Comparison of ENCODE assay signal across 1 cellular context in the genomic region with DNA sequence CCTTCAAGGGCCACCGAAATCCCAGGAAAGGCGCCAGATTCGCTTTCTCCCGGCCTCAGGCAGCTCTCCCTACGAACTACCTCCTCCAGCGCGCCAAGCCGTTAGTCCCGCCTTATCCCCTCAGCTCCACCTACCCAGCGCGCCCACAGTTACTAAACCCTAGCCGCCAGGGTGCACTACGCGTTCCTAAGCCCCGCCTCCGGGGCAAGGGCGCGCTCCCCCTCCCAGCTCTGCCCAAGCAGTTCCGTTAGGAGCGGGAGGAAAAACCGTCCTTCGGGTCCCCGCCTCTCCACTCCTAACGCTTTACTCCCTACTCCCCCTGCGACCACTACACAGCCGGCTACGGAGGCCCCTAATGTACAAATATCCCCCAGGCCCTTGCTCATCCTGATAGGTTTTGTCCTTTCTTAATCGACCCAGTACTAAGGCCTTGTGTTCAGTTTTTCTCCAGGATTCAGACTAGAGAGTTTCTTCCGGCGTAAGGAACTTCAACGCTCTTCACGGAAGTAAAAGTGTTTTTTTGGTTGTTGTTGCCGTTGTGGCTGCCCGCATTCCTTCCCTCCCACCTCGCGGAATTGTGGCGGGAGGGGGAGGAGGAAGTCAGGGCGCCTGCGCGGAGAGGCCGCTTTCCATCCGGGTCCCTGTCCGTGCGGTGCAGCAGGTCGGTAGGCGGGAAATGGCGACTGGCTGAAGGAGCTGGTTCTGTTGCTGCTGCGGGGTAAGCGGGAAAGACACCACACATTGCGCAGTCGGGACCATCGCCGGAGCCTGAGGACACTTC.
TF ChIP-seq lines count a peak whose summit lies in the region.

A gene (plus strand): TSS at position 655 of the 781 bp plus-strand sequence. CDS start 31,386 bp downstream, outside the sequence.

TF ChIP-seq in HEK293, 187 proteins besides CTCF, POLR2A, EP300 and RAD21 (continued from another document and continues in another):
- TF ChIP-seq, protein P1, sequence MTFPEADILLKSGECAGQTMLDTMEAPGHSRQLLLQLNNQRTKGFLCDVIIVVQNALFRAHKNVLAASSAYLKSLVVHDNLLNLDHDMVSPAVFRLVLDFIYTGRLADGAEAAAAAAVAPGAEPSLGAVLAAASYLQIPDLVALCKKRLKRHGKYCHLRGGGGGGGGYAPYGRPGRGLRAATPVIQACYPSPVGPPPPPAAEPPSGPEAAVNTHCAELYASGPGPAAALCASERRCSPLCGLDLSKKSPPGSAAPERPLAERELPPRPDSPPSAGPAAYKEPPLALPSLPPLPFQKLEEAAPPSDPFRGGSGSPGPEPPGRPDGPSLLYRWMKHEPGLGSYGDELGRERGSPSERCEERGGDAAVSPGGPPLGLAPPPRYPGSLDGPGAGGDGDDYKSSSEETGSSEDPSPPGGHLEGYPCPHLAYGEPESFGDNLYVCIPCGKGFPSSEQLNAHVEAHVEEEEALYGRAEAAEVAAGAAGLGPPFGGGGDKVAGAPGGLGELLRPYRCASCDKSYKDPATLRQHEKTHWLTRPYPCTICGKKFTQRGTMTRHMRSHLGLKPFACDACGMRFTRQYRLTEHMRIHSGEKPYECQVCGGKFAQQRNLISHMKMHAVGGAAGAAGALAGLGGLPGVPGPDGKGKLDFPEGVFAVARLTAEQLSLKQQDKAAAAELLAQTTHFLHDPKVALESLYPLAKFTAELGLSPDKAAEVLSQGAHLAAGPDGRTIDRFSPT (tag by site-specific recombination; IDR thresholded peaks at IDR 0.05): peak; percentile 91
- TF ChIP-seq ZFHX2 (tag by site-specific recombination; conservative IDR thresholded peaks at IDR 0.05) (peak; percentile 65), ZNF76 (tag by site-specific recombination; IDR thresholded peaks at IDR 0.05; ENCODE audit: borderline replicate concordance, low read depth) (peak; percentile 90), BCL11A (tag by site-specific recombination; IDR thresholded peaks at IDR 0.05; ENCODE audit: low read depth) (no peak), ZNF48 (tag by site-specific recombination; IDR thresholded peaks at IDR 0.05) (no peak), ZNF112 (tag by site-specific recombination; IDR thresholded peaks at IDR 0.05) (no peak), ZNF274 (IDR thresholded peaks at IDR 0.05; ENCODE audit: low read length) (no peak), ZNF274 (tag by site-specific recombination; IDR thresholded peaks at IDR 0.05; ENCODE audit: borderline replicate concordance) (no peak), ZNF629 (tag by site-specific recombination; IDR thresholded peaks at IDR 0.05) (peak; percentile 7), KLF10 (tag by site-specific recombination; IDR thresholded peaks at IDR 0.05) (no peak), TCF7L2 (IDR thresholded peaks at IDR 0.05; ENCODE audit: borderline replicate concordance, low read depth, low read length) (no peak), ZNF585B (tag by site-specific recombination; IDR thresholded peaks at IDR 0.05) (no peak), ZNF121 (tag by site-specific recombination; IDR thresholded peaks at IDR 0.05) (no peak), ZBTB48 (tag by site-specific recombination; IDR thresholded peaks at IDR 0.05) (peak; percentile 81; the same call in 1 of the 2 replicates), ZNF341 (tag by site-specific recombination; IDR thresholded peaks at IDR 0.05; ENCODE audit: low read depth) (peak; percentile 93), ZNF510 (tag by site-specific recombination; IDR thresholded peaks at IDR 0.05; ENCODE audit: insufficient replicate concordance) (no peak), ZNF776 (tag by site-specific recombination; IDR thresholded peaks at IDR 0.05; ENCODE audit: borderline replicate concordance) (no peak), ZNF404 (tag by site-specific recombination; IDR thresholded peaks at IDR 0.05) (no peak), ZNF354C (tag by site-specific recombination; IDR thresholded peaks at IDR 0.05; ENCODE audit: borderline replicate concordance, low read depth) (no peak), ZNF16 (tag by site-specific recombination; IDR thresholded peaks at IDR 0.05; ENCODE audit: low read depth) (no peak), ZNF701 (tag by site-specific recombination; IDR thresholded peaks at IDR 0.05) (no peak), ZBTB8A (tag by site-specific recombination; IDR thresholded peaks at IDR 0.05) (peak; percentile 92), EGR2 (tag by site-specific recombination; IDR thresholded peaks at IDR 0.05; ENCODE audit: low read depth) (peak; percentile 74), ZNF544 (tag by site-specific recombination; IDR thresholded peaks at IDR 0.05) (no peak), ZNF707 (tag by site-specific recombination; IDR thresholded peaks at IDR 0.05) (no peak), WT1 (tag by site-specific recombination; IDR thresholded peaks at IDR 0.05) (peak; percentile 70), ZNF558 (tag by site-specific recombination; IDR thresholded peaks at IDR 0.05) (no peak), ZNF350 (tag by site-specific recombination; IDR thresholded peaks at IDR 0.05) (no peak), OSR2 (tag by site-specific recombination; IDR thresholded peaks at IDR 0.05) (no peak), ZNF549 (tag by site-specific recombination; IDR thresholded peaks at IDR 0.05) (no peak), ZNF311 (tag by site-specific recombination; IDR thresholded peaks at IDR 0.05; ENCODE audit: borderline replicate concordance) (no peak), SCRT1 (tag by site-specific recombination; IDR thresholded peaks at IDR 0.05; ENCODE audit: borderline replicate concordance) (peak; percentile 87), ZBTB20 (tag by site-specific recombination; IDR thresholded peaks at IDR 0.05) (no peak; the same call in 1 of the 2 replicates), ZNF433 (tag by site-specific recombination; IDR thresholded peaks at IDR 0.05; ENCODE audit: low read depth) (no peak), KLF16 (tag by site-specific recombination; IDR thresholded peaks at IDR 0.05) (no peak), ZSCAN16 (tag by site-specific recombination; IDR thresholded peaks at IDR 0.05) (no peak), ZNF184 (tag by site-specific recombination; IDR thresholded peaks at IDR 0.05) (no peak), ZIC2 (tag by site-specific recombination; IDR thresholded peaks at IDR 0.05) (no peak), ZNF248 (tag by site-specific recombination; IDR thresholded peaks at IDR 0.05) (no peak), ZNF221 (tag by site-specific recombination; IDR thresholded peaks at IDR 0.05; ENCODE audit: borderline replicate concordance) (no peak), ZSCAN23 (tag by site-specific recombination; IDR thresholded peaks at IDR 0.05) (no peak), ZNF155 (tag by site-specific recombination; IDR thresholded peaks at IDR 0.05) (no peak), ZFP3 (tag by site-specific recombination; IDR thresholded peaks at IDR 0.05; ENCODE audit: low read depth) (no peak), ZNF140 (tag by site-specific recombination; IDR thresholded peaks at IDR 0.05) (no peak), ZNF600 (tag by site-specific recombination; IDR thresholded peaks at IDR 0.05) (0 out of 2 replicates have a peak, but pooled peaks have one; percentile 54), ZNF768 (tag by site-specific recombination; IDR thresholded peaks at IDR 0.05) (no peak)
- TF ChIP-seq, protein P2, sequence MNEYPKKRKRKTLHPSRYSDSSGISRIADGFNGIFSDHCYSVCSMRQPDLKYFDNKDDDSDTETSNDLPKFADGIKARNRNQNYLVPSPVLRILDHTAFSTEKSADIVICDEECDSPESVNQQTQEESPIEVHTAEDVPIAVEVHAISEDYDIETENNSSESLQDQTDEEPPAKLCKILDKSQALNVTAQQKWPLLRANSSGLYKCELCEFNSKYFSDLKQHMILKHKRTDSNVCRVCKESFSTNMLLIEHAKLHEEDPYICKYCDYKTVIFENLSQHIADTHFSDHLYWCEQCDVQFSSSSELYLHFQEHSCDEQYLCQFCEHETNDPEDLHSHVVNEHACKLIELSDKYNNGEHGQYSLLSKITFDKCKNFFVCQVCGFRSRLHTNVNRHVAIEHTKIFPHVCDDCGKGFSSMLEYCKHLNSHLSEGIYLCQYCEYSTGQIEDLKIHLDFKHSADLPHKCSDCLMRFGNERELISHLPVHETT (tag by site-specific recombination; IDR thresholded peaks at IDR 0.05): no peak
- TF ChIP-seq, protein P3, sequence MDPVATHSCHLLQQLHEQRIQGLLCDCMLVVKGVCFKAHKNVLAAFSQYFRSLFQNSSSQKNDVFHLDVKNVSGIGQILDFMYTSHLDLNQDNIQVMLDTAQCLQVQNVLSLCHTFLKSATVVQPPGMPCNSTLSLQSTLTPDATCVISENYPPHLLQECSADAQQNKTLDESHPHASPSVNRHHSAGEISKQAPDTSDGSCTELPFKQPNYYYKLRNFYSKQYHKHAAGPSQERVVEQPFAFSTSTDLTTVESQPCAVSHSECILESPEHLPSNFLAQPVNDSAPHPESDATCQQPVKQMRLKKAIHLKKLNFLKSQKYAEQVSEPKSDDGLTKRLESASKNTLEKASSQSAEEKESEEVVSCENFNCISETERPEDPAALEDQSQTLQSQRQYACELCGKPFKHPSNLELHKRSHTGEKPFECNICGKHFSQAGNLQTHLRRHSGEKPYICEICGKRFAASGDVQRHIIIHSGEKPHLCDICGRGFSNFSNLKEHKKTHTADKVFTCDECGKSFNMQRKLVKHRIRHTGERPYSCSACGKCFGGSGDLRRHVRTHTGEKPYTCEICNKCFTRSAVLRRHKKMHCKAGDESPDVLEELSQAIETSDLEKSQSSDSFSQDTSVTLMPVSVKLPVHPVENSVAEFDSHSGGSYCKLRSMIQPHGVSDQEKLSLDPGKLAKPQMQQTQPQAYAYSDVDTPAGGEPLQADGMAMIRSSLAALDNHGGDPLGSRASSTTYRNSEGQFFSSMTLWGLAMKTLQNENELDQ (tag by site-specific recombination; IDR thresholded peaks at IDR 0.05; ENCODE audit: low read depth): no peak
- TF ChIP-seq, protein P4, sequence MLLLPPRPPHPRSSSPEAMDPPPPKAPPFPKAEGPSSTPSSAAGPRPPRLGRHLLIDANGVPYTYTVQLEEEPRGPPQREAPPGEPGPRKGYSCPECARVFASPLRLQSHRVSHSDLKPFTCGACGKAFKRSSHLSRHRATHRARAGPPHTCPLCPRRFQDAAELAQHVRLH (tag by site-specific recombination; IDR thresholded peaks at IDR 0.05): peak; percentile 88
- TF ChIP-seq, protein P5, sequence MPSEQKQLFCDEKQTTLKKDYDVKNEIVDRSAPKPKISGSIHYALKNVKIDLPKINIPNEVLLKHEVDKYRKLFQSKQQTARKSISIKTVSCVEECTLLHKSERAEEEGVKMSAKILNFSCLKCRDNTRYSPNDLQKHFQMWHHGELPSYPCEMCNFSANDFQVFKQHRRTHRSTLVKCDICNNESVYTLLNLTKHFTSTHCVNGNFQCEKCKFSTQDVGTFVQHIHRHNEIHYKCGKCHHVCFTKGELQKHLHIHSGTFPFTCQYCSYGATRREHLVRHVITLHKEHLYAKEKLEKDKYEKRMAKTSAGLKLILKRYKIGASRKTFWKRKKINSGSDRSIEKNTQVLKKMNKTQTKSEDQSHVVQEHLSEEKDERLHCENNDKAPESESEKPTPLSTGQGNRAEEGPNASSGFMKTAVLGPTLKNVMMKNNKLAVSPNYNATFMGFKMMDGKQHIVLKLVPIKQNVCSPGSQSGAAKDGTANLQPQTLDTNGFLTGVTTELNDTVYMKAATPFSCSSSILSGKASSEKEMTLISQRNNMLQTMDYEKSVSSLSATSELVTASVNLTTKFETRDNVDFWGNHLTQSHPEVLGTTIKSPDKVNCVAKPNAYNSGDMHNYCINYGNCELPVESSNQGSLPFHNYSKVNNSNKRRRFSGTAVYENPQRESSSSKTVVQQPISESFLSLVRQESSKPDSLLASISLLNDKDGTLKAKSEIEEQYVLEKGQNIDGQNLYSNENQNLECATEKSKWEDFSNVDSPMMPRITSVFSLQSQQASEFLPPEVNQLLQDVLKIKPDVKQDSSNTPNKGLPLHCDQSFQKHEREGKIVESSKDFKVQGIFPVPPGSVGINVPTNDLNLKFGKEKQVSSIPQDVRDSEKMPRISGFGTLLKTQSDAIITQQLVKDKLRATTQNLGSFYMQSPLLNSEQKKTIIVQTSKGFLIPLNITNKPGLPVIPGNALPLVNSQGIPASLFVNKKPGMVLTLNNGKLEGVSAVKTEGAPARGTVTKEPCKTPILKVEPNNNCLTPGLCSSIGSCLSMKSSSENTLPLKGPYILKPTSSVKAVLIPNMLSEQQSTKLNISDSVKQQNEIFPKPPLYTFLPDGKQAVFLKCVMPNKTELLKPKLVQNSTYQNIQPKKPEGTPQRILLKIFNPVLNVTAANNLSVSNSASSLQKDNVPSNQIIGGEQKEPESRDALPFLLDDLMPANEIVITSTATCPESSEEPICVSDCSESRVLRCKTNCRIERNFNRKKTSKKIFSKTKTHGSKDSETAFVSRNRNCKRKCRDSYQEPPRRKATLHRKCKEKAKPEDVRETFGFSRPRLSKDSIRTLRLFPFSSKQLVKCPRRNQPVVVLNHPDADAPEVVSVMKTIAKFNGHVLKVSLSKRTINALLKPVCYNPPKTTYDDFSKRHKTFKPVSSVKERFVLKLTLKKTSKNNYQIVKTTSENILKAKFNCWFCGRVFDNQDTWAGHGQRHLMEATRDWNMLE (tag by site-specific recombination; conservative IDR thresholded peaks at IDR 0.05; ENCODE audit: low read depth): peak; percentile 14
- TF ChIP-seq, protein P6, sequence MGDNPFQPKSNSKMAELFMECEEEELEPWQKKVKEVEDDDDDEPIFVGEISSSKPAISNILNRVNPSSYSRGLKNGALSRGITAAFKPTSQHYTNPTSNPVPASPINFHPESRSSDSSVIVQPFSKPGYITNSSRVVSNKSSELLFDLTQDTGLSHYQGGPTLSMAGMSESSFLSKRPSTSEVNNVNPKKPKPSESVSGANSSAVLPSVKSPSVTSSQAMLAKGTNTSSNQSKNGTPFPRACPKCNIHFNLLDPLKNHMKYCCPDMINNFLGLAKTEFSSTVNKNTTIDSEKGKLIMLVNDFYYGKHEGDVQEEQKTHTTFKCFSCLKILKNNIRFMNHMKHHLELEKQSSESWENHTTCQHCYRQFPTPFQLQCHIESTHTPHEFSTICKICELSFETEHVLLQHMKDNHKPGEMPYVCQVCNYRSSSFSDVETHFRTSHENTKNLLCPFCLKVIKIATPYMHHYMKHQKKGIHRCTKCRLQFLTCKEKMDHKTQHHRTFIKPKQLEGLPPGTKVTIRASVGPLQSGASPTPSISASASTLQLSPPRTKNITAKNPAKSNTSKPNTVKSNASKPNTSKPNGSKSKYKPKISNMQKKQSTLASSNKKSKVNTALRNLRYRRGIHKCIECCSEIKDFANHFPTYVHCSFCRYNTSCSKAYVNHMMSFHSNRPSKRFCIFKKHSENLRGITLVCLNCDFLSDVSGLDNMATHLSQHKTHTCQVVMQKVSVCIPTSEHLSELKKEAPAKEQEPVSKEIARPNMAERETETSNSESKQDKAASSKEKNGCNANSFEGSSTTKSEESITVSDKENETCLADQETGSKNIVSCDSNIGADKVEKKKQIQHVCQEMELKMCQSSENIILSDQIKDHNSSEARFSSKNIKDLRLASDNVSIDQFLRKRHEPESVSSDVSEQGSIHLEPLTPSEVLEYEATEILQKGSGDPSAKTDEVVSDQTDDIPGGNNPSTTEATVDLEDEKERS (tag by site-specific recombination; IDR thresholded peaks at IDR 0.05): no peak
- TF ChIP-seq, protein P7, sequence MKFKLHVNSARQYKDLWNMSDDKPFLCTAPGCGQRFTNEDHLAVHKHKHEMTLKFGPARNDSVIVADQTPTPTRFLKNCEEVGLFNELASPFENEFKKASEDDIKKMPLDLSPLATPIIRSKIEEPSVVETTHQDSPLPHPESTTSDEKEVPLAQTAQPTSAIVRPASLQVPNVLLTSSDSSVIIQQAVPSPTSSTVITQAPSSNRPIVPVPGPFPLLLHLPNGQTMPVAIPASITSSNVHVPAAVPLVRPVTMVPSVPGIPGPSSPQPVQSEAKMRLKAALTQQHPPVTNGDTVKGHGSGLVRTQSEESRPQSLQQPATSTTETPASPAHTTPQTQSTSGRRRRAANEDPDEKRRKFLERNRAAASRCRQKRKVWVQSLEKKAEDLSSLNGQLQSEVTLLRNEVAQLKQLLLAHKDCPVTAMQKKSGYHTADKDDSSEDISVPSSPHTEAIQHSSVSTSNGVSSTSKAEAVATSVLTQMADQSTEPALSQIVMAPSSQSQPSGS (tag by site-specific recombination; IDR thresholded peaks at IDR 0.05; ENCODE audit: low read depth): no peak
